In the genomic region with DNA sequence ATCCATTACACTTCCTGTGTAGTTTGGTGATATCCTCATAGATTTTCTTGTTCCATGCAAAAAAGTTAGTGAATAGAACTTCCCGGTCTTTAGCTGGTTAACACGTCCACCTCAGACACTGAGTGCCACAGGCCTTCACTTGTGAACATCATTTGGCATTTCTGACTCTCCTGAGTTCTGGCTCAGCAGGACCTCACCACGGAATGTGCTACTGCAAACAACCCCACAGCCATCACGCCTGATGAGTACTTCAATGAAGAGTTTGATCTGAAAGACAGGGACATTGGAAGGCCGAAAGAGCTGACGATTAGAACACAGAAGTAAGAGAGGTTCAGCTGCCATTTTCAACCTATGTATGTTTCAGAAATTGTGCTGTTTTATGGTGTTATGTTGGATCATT, we compare ENCODE assay signal across 21 cellular contexts.
"Had no signal": no experiment of that assay in that cellular context is flagged by ENCODE, and none has a peak within 500 bp of the region (broad histone marks: within the 10 kb centered on the region; RNA-seq: fewer than 3 reads in every experiment).

No MANE protein-coding gene starts in this region.

- H3K4me3 Mint-ChIP-seq: activated naive CD8-positive, alpha-beta T cell treated with anti-CD3 and anti-CD28 coated beads for 36 hours; naive B cell; neural progenitor cell had no signal

- ATAC-seq: activated CD4-positive, CD25-positive, alpha-beta regulatory T cell treated with anti-CD3 and anti-CD28 coated beads, Interleukin-2, amount 50 U/mL, for 24 hours; gastrocnemius medialis; heart right ventricle; left ventricle myocardium superior; mucosa of descending colon; SK-N-SH treated with all-trans-retinoic acid at 6 μM for 48 hours; stimulated activated naive CD8-positive, alpha-beta T cell treated with anti-CD3 and anti-CD28 coated beads, Interleukin-15, Interleukin-2, amounts not matched to agents 100 U/mL and 50 U/mL, for 24 hours had no signal

- H3K9ac ChIP-seq: neural progenitor cell had no signal

- DNase-seq: activated CD4-positive, alpha-beta T cell treated with anti-CD3 and anti-CD28 coated beads, Interleukin-2, amount 50 U/mL, for 1 hour; activated gamma-delta T cell; activated naive CD8-positive, alpha-beta T cell treated with anti-CD3 and anti-CD28 coated beads for 36 hours; brain microvascular endothelial cell; cortex of kidney; gastrocnemius medialis; heart right ventricle; left ventricle myocardium superior; mucosa of descending colon; naive B cell; stimulated activated CD4-positive, alpha-beta T cell treated with anti-CD3 and anti-CD28 coated beads, Interleukin-2, amount 100 ng/mL, for 24 hours; stimulated activated naive CD8-positive, alpha-beta T cell treated with anti-CD3 and anti-CD28 coated beads, Interleukin-15, Interleukin-2, amounts not matched to agents 100 U/mL and 50 U/mL, for 24 hours; T-helper 1 cell; trophoblast cell had no signal

- H3K27me3 ChIP-seq: brain microvascular endothelial cell, gastrocnemius medialis, heart right ventricle, neural progenitor cell, right atrium auricular region, suprapubic skin, vagina had no signal

- H3K27me3 Mint-ChIP-seq: activated naive CD8-positive, alpha-beta T cell treated with anti-CD3 and anti-CD28 coated beads for 36 hours; naive B cell had no signal

- H3K27ac ChIP-seq: brain microvascular endothelial cell, gastrocnemius medialis, heart right ventricle, neural progenitor cell, prostate gland, right atrium auricular region, suprapubic skin, vagina had no signal

- H3K9me3 Mint-ChIP-seq: activated naive CD8-positive, alpha-beta T cell treated with anti-CD3 and anti-CD28 coated beads for 36 hours; naive B cell; neural progenitor cell had no signal

- H3K36me3 ChIP-seq: neural progenitor cell, prostate gland had no signal

- H3K4me1 ChIP-seq: prostate gland had no signal

- H3K27ac Mint-ChIP-seq: activated naive CD8-positive, alpha-beta T cell treated with anti-CD3 and anti-CD28 coated beads for 36 hours; neural progenitor cell had no signal

- H3K4me3 ChIP-seq: gastrocnemius medialis, heart right ventricle, mucosa of descending colon, neural progenitor cell, prostate gland, right atrium auricular region, suprapubic skin, vagina had no signal

- H3K9me3 ChIP-seq: gastrocnemius medialis, heart right ventricle, mucosa of descending colon, prostate gland, right atrium auricular region, suprapubic skin, vagina had no signal
